ENCODE assay signal across 10 cellular contexts in the genomic region with DNA sequence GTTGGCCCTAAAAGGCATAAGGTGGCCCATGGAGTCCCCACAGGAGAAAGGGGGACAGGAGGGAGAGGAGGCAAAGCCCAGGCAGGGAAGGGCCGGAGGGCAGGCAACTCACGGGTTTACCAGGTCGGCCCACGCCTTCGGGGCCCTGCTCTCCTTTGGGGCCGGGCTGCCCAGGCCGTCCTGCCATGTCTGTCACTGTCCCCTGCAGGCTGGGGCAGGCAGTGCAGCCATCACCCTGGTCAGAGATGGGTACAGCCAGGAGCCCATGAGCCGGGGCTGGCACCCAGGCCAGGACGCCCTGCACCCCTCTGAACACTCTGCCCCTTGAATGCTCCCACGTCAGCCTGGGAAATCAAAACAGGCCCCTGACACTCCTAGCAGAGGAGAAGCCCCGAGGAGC. TPM values are rescaled to one million over a fixed set of nuclear protein-coding genes. Genes with fewer than 3 reads are reported as not detected.
DNase-seq lines count a peak whose midpoint lies in the region; ATAC-seq and TF ChIP-seq lines count a peak whose summit lies in the region.
"Had no signal": no experiment of that assay in that cellular context is flagged by ENCODE, and none has a peak within 500 bp of the region (broad histone marks: within the 10 kb centered on the region; RNA-seq: fewer than 3 reads in every experiment).

No MANE protein-coding gene starts in this region.

- H3K27me3 Mint-ChIP-seq in CD8-positive, alpha-beta T cell (ENCODE audit: low read depth) = peaks cover 16% of the 10 kb centered on the region
- H3K27me3 Mint-ChIP-seq in HFFc6 (ENCODE audit: insufficient read depth) = peaks cover 4% of the 10 kb centered on the region

- H3K9me3 Mint-ChIP-seq in CD8-positive, alpha-beta T cell = no peaks in the 10 kb centered on the region
- no peaks in the 10 kb centered on the region for H3K9me3 Mint-ChIP-seq in HFFc6

- no peak overlapping the region for H4K5ac ChIP-seq in mesendoderm (ENCODE audit: low read length)

- H3K4ac ChIP-seq in mesendoderm (ENCODE audit: low read depth, low read length) = no peak overlapping the region

- ATAC-seq in CD8-positive, alpha-beta T cell = no peak
- no peak for ATAC-seq in body of pancreas
- ATAC-seq in sciatic nerve = no peak

- no peak overlapping the region for H3K4me3 Mint-ChIP-seq in CD8-positive, alpha-beta T cell
- H3K4me3 Mint-ChIP-seq in HFFc6 = no peak overlapping the region

- intact Hi-C loops in CD8-positive, alpha-beta T cell (cut with DNase I, micrococcal nuclease) = no loop called here
- intact Hi-C loops in body of pancreas (cut with DNase I) (no loop called here), sciatic nerve (cut with DNase I) (no loop called here)

- no peak overlapping the region for H3K9ac ChIP-seq in mesendoderm (ENCODE audit: low read length)

- CTCF ChIA-PET in CD8-positive, alpha-beta T cell (lab: Charles Lee) = no interaction called here

- H2AK5ac ChIP-seq in mesendoderm (ENCODE audit: low read length) = no peak overlapping the region

- POLR2A ChIA-PET in CD8-positive, alpha-beta T cell (lab: Charles Lee) = no interaction called here

- no peaks in the 10 kb centered on the region for H3K4me1 ChIP-seq in CD8-positive, alpha-beta T cell (ENCODE audit: insufficient read depth, low read length)
- H3K4me1 ChIP-seq in body of pancreas (no peaks in the 10 kb centered on the region), mesendoderm (ENCODE audit: control insufficient read depth, low read depth, low read length) (no peaks in the 10 kb centered on the region)

- H3K4me2 ChIP-seq in mesendoderm (ENCODE audit: low read length) = no peak overlapping the region

- WGBS in body of pancreas, 2 donors = 40% methylated on average over 2 to 11 of the region's 11 CpGs
- no CpG with 5 or more reads among the region's 11 CpGs for WGBS in mesendoderm (ENCODE audit: extremely low coverage, insufficient coverage, low lambda C conversion rate)

- no peak for TF ChIP-seq POLR2A in body of pancreas (IDR thresholded peaks at IDR 0.05)

- H3K18ac ChIP-seq in mesendoderm (ENCODE audit: low read length) = no peak overlapping the region

- no peaks in the 10 kb centered on the region for H3K4me1 Mint-ChIP-seq in CD8-positive, alpha-beta T cell (ENCODE audit: low read depth)
- H3K4me1 Mint-ChIP-seq in HFFc6 (ENCODE audit: low read depth) = peaks cover 17% of the 10 kb centered on the region

- no peaks in the 10 kb centered on the region for H3K79me1 ChIP-seq in mesendoderm (ENCODE audit: low read length)

- no peak overlapping the region for H3K23ac ChIP-seq in mesendoderm (ENCODE audit: low read length)

- H3K4me3 ChIP-seq in CD8-positive, alpha-beta T cell (ENCODE audit: low read depth, low read length) = no peak overlapping the region
- H3K4me3 ChIP-seq in body of pancreas = no peak overlapping the region
- H3K4me3 ChIP-seq in mesendoderm (ENCODE audit: low read length) = no peak overlapping the region
- H3K4me3 ChIP-seq: coronary artery had no signal

- no peaks in the 10 kb centered on the region for H3K9me3 ChIP-seq in CD8-positive, alpha-beta T cell (ENCODE audit: low read length)
- H3K9me3 ChIP-seq in body of pancreas = no peaks in the 10 kb centered on the region

- H4K8ac ChIP-seq in mesendoderm (ENCODE audit: low read depth, low read length) = no peak overlapping the region

- no peaks in the 10 kb centered on the region for H3K79me2 ChIP-seq in mesendoderm (ENCODE audit: control insufficient read depth, insufficient read depth, low read length)

- TF ChIP-seq CTCF in CD8-positive, alpha-beta T cell (IDR thresholded peaks at IDR 0.05) = peak; percentile 19
- peak; percentile 73 for TF ChIP-seq CTCF in HFFc6 (IDR thresholded peaks at IDR 0.05)
- peak in 6 of 7 experiments; percentile 18 to 49 (median 32) for TF ChIP-seq CTCF in body of pancreas (IDR thresholded peaks at IDR 0.05)

- no peaks in the 10 kb centered on the region for H3K36me3 ChIP-seq in CD8-positive, alpha-beta T cell (ENCODE audit: insufficient read depth, low read length)
- H3K36me3 ChIP-seq in body of pancreas (replicated peaks in 1 of 2; ENCODE audit: insufficient read depth in 1 of 2, low read depth in 2 of 2) = no peaks in the 10 kb centered on the region
- H3K36me3 ChIP-seq in mesendoderm (ENCODE audit: control insufficient read depth, insufficient read depth, low read length) = no peaks in the 10 kb centered on the region

- H3K27ac Mint-ChIP-seq in CD8-positive, alpha-beta T cell = no peak overlapping the region
- H3K27ac Mint-ChIP-seq in HFFc6 = no peak overlapping the region

- no peaks in the 10 kb centered on the region for H3K27me3 ChIP-seq in CD8-positive, alpha-beta T cell (ENCODE audit: insufficient read depth, low read length)
- H3K27me3 ChIP-seq in body of pancreas = no peaks in the 10 kb centered on the region
- H3K27me3 ChIP-seq in mesendoderm (ENCODE audit: insufficient read depth, low read length, poor library complexity) = no peaks in the 10 kb centered on the region

- H3K27ac ChIP-seq in CD8-positive, alpha-beta T cell (ENCODE audit: low read depth, low read length) = no peak overlapping the region
- H3K27ac ChIP-seq in body of pancreas = no peak overlapping the region
- H3K27ac ChIP-seq in mesendoderm (ENCODE audit: low read depth, low read length) = no peak overlapping the region
- no peak overlapping the region for H3K27ac ChIP-seq in substantia nigra (ENCODE audit: low read depth, low read length, poor library complexity, severe bottlenecking)
- H3K27ac ChIP-seq: coronary artery had no signal

- H3K36me3 Mint-ChIP-seq in CD8-positive, alpha-beta T cell = no peaks in the 10 kb centered on the region
- H3K36me3 Mint-ChIP-seq in HFFc6 (ENCODE audit: low read depth) = peaks cover 50% of the 10 kb centered on the region

- no peak for DNase-seq in CD8-positive, alpha-beta T cell
- no peak for DNase-seq in HFFc6
- DNase-seq in body of pancreas = peak in 1 of 4 donors; percentile 50
- DNase-seq in mesendoderm = peak; percentile 41
- DNase-seq in NCI-H446 (lab: John Stamatoyannopoulos, UW) = no peak
- DNase-seq in sciatic nerve (ENCODE audit: low spot score) = no peak
- no peak for DNase-seq in H4 (ENCODE audit: low spot score)
- no peak for DNase-seq in substantia nigra (lab: John Stamatoyannopoulos, UW)
- DNase-seq: NCI-H146 had no signal

- no peak overlapping the region for H2BK15ac ChIP-seq in mesendoderm (replicated peaks; ENCODE audit: low read depth)

- no peak overlapping the region for H2BK5ac ChIP-seq in mesendoderm (ENCODE audit: low read length)

- H3K56ac ChIP-seq in mesendoderm (ENCODE audit: low read length) = peak overlapping the region; percentile 34

- no peak overlapping the region for H2BK120ac ChIP-seq in mesendoderm (ENCODE audit: low read depth, low read length)

RNA-seq across cellular contexts. Expression of gene COL16A1, which starts 19.8 kb away (rescaled TPM):
- under 1 TPM in 1 of 2 experiments, not detected in 1; 0.92 TPM for total RNA-seq in CD8-positive, alpha-beta T cell
- total RNA-seq in HFFc6 (2021; fragmentation: NEBNext Ultra II Directional; extraction: Animal tissue kit (Norgen Biotek cat#: 25700)) = 100 to 1,000 TPM in 1 of 6 experiments, 10 to 100 TPM in 5; 74.1 to 100 (median 87.6) TPM
- total RNA-seq in body of pancreas (10 to 100 TPM; 10.1 to 15.8 TPM), sciatic nerve (179 TPM)
- polyA plus RNA-seq in mesendoderm (2013, experiment 1 of 2) = 3.3 TPM
- 3.5 TPM for polyA plus RNA-seq in mesendoderm (2013, experiment 2 of 2)
- 9.2 and 12.2 TPM in 2 replicates for total RNA-seq in H4 (2014; rRNA removed; shearing (Covaris generic))

RNA-seq across cellular contexts. Expression of gene PEF1, which starts 39.3 kb away (rescaled TPM):
- total RNA-seq in CD8-positive, alpha-beta T cell = 10 to 100 TPM; 35.8 to 36.6 TPM
- total RNA-seq in HFFc6 (2021; fragmentation: NEBNext Ultra II Directional; extraction: Animal tissue kit (Norgen Biotek cat#: 25700)) = 10 to 100 TPM; 65.8 to 81.3 (median 69.3) TPM
- 10 to 100 TPM; 23.6 to 24.1 TPM for total RNA-seq in body of pancreas
- 48.7 TPM for polyA plus RNA-seq in mesendoderm (2013, experiment 1 of 2)
- polyA plus RNA-seq in mesendoderm (2013, experiment 2 of 2) = 49.2 TPM
- total RNA-seq in sciatic nerve = 56.7 TPM
- 94.3 and 94.6 TPM in 2 replicates for total RNA-seq in H4 (2014; rRNA removed; shearing (Covaris generic))

Comparison
In these comparisons a context has a peak if more than half of its experiments do, and no peak if none do; other contexts are left out.
1. CTCF ChIP-seq: peak in every context shown above with its lines; median percentile 73 in HFFc6; 32 in body of pancreas; 19 in CD8-positive, alpha-beta T cell.